9 cellular contexts compared by ENCODE assay signal in the genomic region with DNA sequence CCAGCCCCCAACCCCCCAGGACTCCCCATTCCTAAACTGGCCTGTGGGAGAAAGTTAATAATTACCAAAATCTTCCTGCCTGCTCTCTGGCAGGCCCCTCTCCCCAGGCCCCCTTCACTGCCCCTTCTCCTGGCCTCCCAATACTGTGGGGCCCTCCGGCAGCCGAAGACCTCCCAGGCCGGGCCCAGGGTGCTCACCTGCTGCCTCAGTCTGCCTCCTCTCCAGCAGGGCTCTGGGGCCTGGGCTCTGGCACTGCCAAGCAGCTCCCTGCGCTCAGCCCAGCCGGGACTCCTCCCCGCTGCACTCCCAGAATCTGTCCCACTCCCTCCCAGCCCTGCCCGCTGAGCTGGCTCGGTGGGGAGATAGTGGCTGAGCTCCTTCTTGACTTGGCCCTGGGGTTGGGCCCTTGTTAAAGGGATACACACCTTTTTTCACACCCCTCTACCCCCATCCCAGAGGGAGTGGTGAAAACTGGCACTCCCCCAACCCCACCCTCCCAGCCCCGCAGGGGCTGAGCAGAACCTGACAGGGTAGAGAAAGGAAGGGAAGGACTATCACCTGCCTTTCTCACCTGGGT. TPM values are rescaled to one million over a fixed set of nuclear protein-coding genes. Genes with fewer than 3 reads are reported as not detected.
DNase-seq lines count a peak whose midpoint lies in the region; ATAC-seq and TF ChIP-seq lines count a peak whose summit lies in the region.
"Had no signal": no experiment of that assay in that cellular context is flagged by ENCODE, and none has a peak within 500 bp of the region (broad histone marks: within the 10 kb centered on the region; RNA-seq: fewer than 3 reads in every experiment).

A gene with protein sequence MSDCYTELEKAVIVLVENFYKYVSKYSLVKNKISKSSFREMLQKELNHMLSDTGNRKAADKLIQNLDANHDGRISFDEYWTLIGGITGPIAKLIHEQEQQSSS (minus strand): TSS at position 383 of the 577 bp plus-strand sequence. CDS start 4,986 bp downstream, outside the sequence.

- POLR2A ChIA-PET in Panc1 (lab: Charles Lee), result interaction anchor here (0.5 to 1.1 kb wide), 5 partner anchors 10 to 210 kb away, joined by 3 to 14 read pairs (median 4); a partner anchor contains a TSS

- CTCF ChIA-PET in Panc1 (lab: Charles Lee), result interaction anchor here (0.5 to 1.8 kb wide), 3 partner anchors 22 to 69 kb away, joined by 3 to 10 read pairs (median 4); no protein-coding TSS in a partner anchor

- peak within 1 kb of the TSS; percentile 98 for H3K9ac ChIP-seq in mucosa of stomach (ENCODE audit: low read length)

- intact Hi-C loops in Panc1 (cut with micrococcal nuclease; ENCODE audit: unreplicated experiment), result no loop called here

- H3K9me3 ChIP-seq in Panc1 (ENCODE audit: control insufficient read depth, insufficient read depth, low read depth, low read length) (no peaks in the 10 kb centered on the region), mucosa of stomach (ENCODE audit: control insufficient read depth, low read length) (no peaks in the 10 kb centered on the region)

- ATAC-seq in Panc1 (peak; percentile 71), esophagus mucosa (peak; percentile 43), GM19351 (IDR thresholded peaks at IDR 0.05; ENCODE audit: unreplicated experiment) (no peak), HG03442 (IDR thresholded peaks at IDR 0.05; ENCODE audit: unreplicated experiment) (no peak)
- ATAC-seq: CD8-positive, alpha-beta T cell had no signal

- H3K36me3 ChIP-seq in ACC112 (ENCODE audit: insufficient read depth, low read length) (0 out of 2 replicates have a peak, but pooled peaks cover 3% of the 10 kb centered on the region), Panc1 (ENCODE audit: control insufficient read depth, insufficient read depth, low read length) (no peaks in the 10 kb centered on the region), mucosa of stomach (ENCODE audit: control insufficient read depth, insufficient read depth, low read length) (no peaks in the 10 kb centered on the region)

- no peak for DNase-seq in Panc1 (ENCODE audit: low read depth, low spot score)
- no peak for DNase-seq in activated CD4-positive, alpha-beta T cell treated with anti-CD3 and anti-CD28 coated beads, Interleukin-2, amount 50 U/mL, for 48 hours
- DNase-seq in activated T-cell treated with anti-CD3 and anti-CD28 coated beads, Interleukin-2, amount 50 U/mL, for 48 hours, result no peak

- H3K4me3 ChIP-seq in ACC112 (ENCODE audit: low read depth, low read length) (peak within 1 kb of the TSS; percentile 93), Panc1 (ENCODE audit: low read depth in 2 of 2, low read length in 2 of 2) (peak within 1 kb of the TSS; percentile 52 to 85), mucosa of stomach (ENCODE audit: low read length) (peak within 1 kb of the TSS; percentile 75)

- BruUV-seq in Panc1 (replicated peaks; lab: Mats Ljungman, UMichigan), result no TSS peak

- H3K27me3 ChIP-seq in ACC112 (ENCODE audit: insufficient read depth, low read length) (no peaks in the 10 kb centered on the region), Panc1 (ENCODE audit: control insufficient read depth, insufficient read depth, low read length) (no peaks in the 10 kb centered on the region), mucosa of stomach (ENCODE audit: control insufficient read depth, insufficient read depth, low read length) (no peaks in the 10 kb centered on the region)

- H3K4me1 ChIP-seq in ACC112 (ENCODE audit: control insufficient read depth, insufficient read depth, low read length, unreplicated experiment), result peaks cover 59% of the 10 kb centered on the region
- peaks cover 47% of the 10 kb centered on the region for H3K4me1 ChIP-seq in Panc1 (ENCODE audit: control insufficient read depth, insufficient read depth, low read length)
- H3K4me1 ChIP-seq in mucosa of stomach (ENCODE audit: control insufficient read depth, insufficient read depth, low read length), result peaks cover 81% of the 10 kb centered on the region

- H2AFZ ChIP-seq in ACC112 (ENCODE audit: low read length, unreplicated experiment), result peak within 1 kb of the TSS; percentile 67

- H3K27ac ChIP-seq in ACC112 (ENCODE audit: low read depth, low read length) (peak within 1 kb of the TSS; percentile 74), Panc1 (ENCODE audit: low read length) (peak within 1 kb of the TSS; percentile 87)

- H3K79me2 ChIP-seq in ACC112 (ENCODE audit: control insufficient read depth, insufficient read depth, low read length, unreplicated experiment), result peaks cover 55% of the 10 kb centered on the region

- in situ Hi-C loops in Panc1 (cut with HindIII; ENCODE audit: low pct_unique_long_range_greater_than_20kb, low sequenced_read_pairs), result loop anchor here (25.0 kb wide), 1 partner anchor 251 kb away; a partner anchor contains a TSS

- TF ChIP-seq CTCF in Panc1 (IDR thresholded peaks at IDR 0.05), result no peak

RNA-seq across cellular contexts. Expression of the gene that starts here (rescaled TPM):
- total RNA-seq in Panc1 (2021; ENCODE audit: unreplicated experiment) (61.6 TPM), esophagus mucosa (1,290 TPM)
- polyA plus RNA-seq in Panc1 (2012; ENCODE audit: insufficient read length), result 95.0 TPM
- total RNA-seq: CD8-positive, alpha-beta T cell had no signal

Comparison
In these comparisons a context has a peak if more than half of its experiments do, and no peak if none do; other contexts are left out.
1. RNA of the gene that starts here (total RNA-seq): 1,290 TPM in esophagus mucosa (single experiment); 61.6 TPM in Panc1 (single experiment); every median in the first group is over 10 times any median in the second.
2. ATAC-seq: peak in Panc1 (single experiment) and esophagus mucosa (single experiment); none in GM19351 (single experiment) and HG03442 (single experiment).
3. Peak in every context shown above with its lines, with median percentiles within 50 percentile points of each other: H3K4me3 ChIP-seq.